In genomic region chr5:139692605-139693340, GRCh38 we compare ENCODE assay signal across 20 cellular contexts. TPM values are rescaled to one million over a fixed set of nuclear protein-coding genes. Genes with fewer than 3 reads are reported as not detected.
DNase-seq lines count a peak whose midpoint lies in the region; ATAC-seq and TF ChIP-seq lines count a peak whose summit lies in the region.
"Had no signal": no experiment of that assay in that cellular context is flagged by ENCODE, and none has a peak within 500 bp of the region (broad histone marks: within the 10 kb centered on the region; RNA-seq: fewer than 3 reads in every experiment).

No MANE protein-coding gene starts in this region.

- intact Hi-C loops in cardiac septum (cut with DNase I) = no loop called here
- intact Hi-C loops in heart left ventricle (cut with DNase I) = loop anchor here in 4 of 10 donors (5.0 to 10.0 kb wide), 4 partner anchors 60 to 75 kb away; no protein-coding TSS in a partner anchor
- intact Hi-C loops in aorta (cut with DNase I) = loop anchor here in 1 of 2 donors (5.0 kb wide), 1 partner anchor 70 kb away; no protein-coding TSS in a partner anchor

- peaks cover 4% of the 10 kb centered on the region for H3K79me1 ChIP-seq in mesenchymal stem cell (replicated peaks; ENCODE audit: low read length, poor library complexity, severe bottlenecking)

- H3K23ac ChIP-seq in mesenchymal stem cell (ENCODE audit: low read length in 2 of 2) = no peak overlapping the region

- H3K4ac ChIP-seq in mesenchymal stem cell (ENCODE audit: low read depth in 1 of 2, low read length in 2 of 2) = peak overlapping the region in 1 of 2 experiments; percentile 84

- TF ChIP-seq POLR2A in heart left ventricle (IDR thresholded peaks at IDR 0.05) = no peak

- H2BK120ac ChIP-seq in mesenchymal stem cell (ENCODE audit: low read depth, low read length) = peak overlapping the region; percentile 58

- peak overlapping the region in 1 of 2 experiments; percentile 92 for H3K14ac ChIP-seq in mesenchymal stem cell (ENCODE audit: low read length in 2 of 2)

- H2BK12ac ChIP-seq in mesenchymal stem cell (ENCODE audit: low read length in 2 of 2) = peak overlapping the region; percentile 2 to 92

- H3K27me3 ChIP-seq in heart left ventricle (peaks cover 0 to 11% (median 0%) of the 10 kb centered on the region in 9 donors), mesenchymal stem cell (ENCODE audit: control insufficient read depth in 1 of 2, insufficient read depth in 1 of 2, low read length in 2 of 2) (no peaks in the 10 kb centered on the region), aorta (ENCODE audit: control insufficient read depth in 1 of 2, insufficient read depth in 2 of 2, low read length in 1 of 2) (no peaks in the 10 kb centered on the region)
- H3K27me3 ChIP-seq: tibial nerve had no signal

- H3K9me3 ChIP-seq in heart left ventricle (no peaks in the 10 kb centered on the region), mesenchymal stem cell (ENCODE audit: control insufficient read depth, low read length) (no peaks in the 10 kb centered on the region), aorta (ENCODE audit: control insufficient read depth, low read length) (no peaks in the 10 kb centered on the region)
- H3K9me3 ChIP-seq: tibial nerve had no signal

- peak overlapping the region; percentile 66 for H4K91ac ChIP-seq in mesenchymal stem cell (ENCODE audit: low read length)

- H2BK5ac ChIP-seq in mesenchymal stem cell (ENCODE audit: low read depth, low read length, poor library complexity, severe bottlenecking) = no peak overlapping the region

- H3K4me3 ChIP-seq in heart left ventricle (no peak overlapping the region), mesenchymal stem cell (ENCODE audit: insufficient read depth in 1 of 2, low read depth in 1 of 2, low read length in 2 of 2) (no peak overlapping the region), aorta (ENCODE audit: low read length in 2 of 2) (no peak overlapping the region)
- H3K4me3 ChIP-seq: tibial nerve had no signal

- H3K27ac ChIP-seq in heart left ventricle (peak overlapping the region in 1 of 12 donors; percentile 35), mesenchymal stem cell (ENCODE audit: low read length, poor library complexity, severe bottlenecking) (peak overlapping the region; percentile 96), temporal lobe (ENCODE audit: low read depth, low read length) (peak overlapping the region; percentile 27), aorta (ENCODE audit: low read depth in 1 of 2, low read length in 2 of 2) (no peak overlapping the region)
- H3K27ac ChIP-seq: RWPE1, VCaP had no signal

- no peak for TF ChIP-seq CTCF in heart left ventricle (IDR thresholded peaks at IDR 0.05)

- H2AFZ ChIP-seq in mesenchymal stem cell (ENCODE audit: low read depth, low read length) = no peak overlapping the region

- ATAC-seq in heart left ventricle = no peak
- ATAC-seq in HG03139 (IDR thresholded peaks at IDR 0.05; ENCODE audit: unreplicated experiment) = no peak
- no peak for ATAC-seq in aorta (ENCODE audit: low FRiP score)
- ATAC-seq: activated CD8-positive, alpha-beta T cell treated with anti-CD3 and anti-CD28 coated beads, Interleukin-2, amount 10 ng/mL, durations not matched to agents 7 days and 5 days; activated T-cell treated with anti-CD3 and anti-CD28 coated beads, Interleukin-2, amount 50 U/mL, for 72 hours; naive thymus-derived CD8-positive, alpha-beta T cell; stimulated activated memory B cell treated with anti-CD40 and anti-IgM and Interleukin-4, amounts not matched to agents 10 μg/mL and 1 μg/mL and 100 μg/mL, for 72 hours had no signal

- DNase-seq in cardiac septum (ENCODE audit: low spot score) (peak; percentile 71), heart left ventricle (no peak), astrocyte of the hippocampus (ENCODE audit: low read depth, low spot score) (peak; percentile 15), mesenchymal stem cell (peak; percentile 52), aorta (no peak), iPS-NIHi11 (ENCODE audit: low spot score) (no peak)
- DNase-seq: activated CD8-positive, alpha-beta T cell treated with anti-CD3 and anti-CD28 coated beads, Interleukin-2, amount 10 ng/mL, durations not matched to agents 7 days and 5 days; activated T-cell treated with anti-CD3 and anti-CD28 coated beads, Interleukin-2, amount 50 U/mL, for 72 hours; CD4-positive, CD25-positive, alpha-beta regulatory T cell; DMS79; effector CD8-positive, alpha-beta T cell; HFFc6; naive thymus-derived CD8-positive, alpha-beta T cell; NCI-H1694 treated with DMSO at 0.1 percent for 48 hours had no signal

- no peaks in the 10 kb centered on the region for H3K36me3 ChIP-seq in heart left ventricle
- peaks cover 5 to 42% of the 10 kb centered on the region in 2 experiments for H3K36me3 ChIP-seq in mesenchymal stem cell (ENCODE audit: control insufficient read depth in 1 of 2, insufficient read depth in 2 of 2, low read depth in 1 of 2, low read length in 2 of 2)
- H3K36me3 ChIP-seq in aorta (ENCODE audit: control insufficient read depth in 1 of 2, insufficient read depth in 2 of 2, low read length in 1 of 2) = no peaks in the 10 kb centered on the region
- H3K36me3 ChIP-seq: tibial nerve had no signal

- H2BK15ac ChIP-seq in mesenchymal stem cell (ENCODE audit: low read depth, poor library complexity, severe bottlenecking) = no peak overlapping the region

- 53 to 65% (median 58%) methylated on average over 7 to 8 of the region's 8 CpGs for WGBS in heart left ventricle, 4 donors
- 56% methylated on average over 7 of the region's 8 CpGs for WGBS in mesenchymal stem cell
- 55 to 65% methylated on average over 8 of the region's 8 CpGs for WGBS in aorta, 2 donors

- peak overlapping the region; percentile 73 for H2AK5ac ChIP-seq in mesenchymal stem cell (ENCODE audit: low read length, severe bottlenecking)

- H3K18ac ChIP-seq in mesenchymal stem cell (ENCODE audit: low read depth in 1 of 2, low read length in 2 of 2) = peak overlapping the region; percentile 6 to 89

- no peak overlapping the region for H3K4me2 ChIP-seq in mesenchymal stem cell (ENCODE audit: low read length, poor library complexity, severe bottlenecking)

- peak overlapping the region; percentile 5 for H4K8ac ChIP-seq in mesenchymal stem cell (ENCODE audit: low read length)

- H3K4me1 ChIP-seq in heart left ventricle = peaks cover 2 to 69% (median 53%) of the 10 kb centered on the region in 12 donors
- peaks cover 79% of the 10 kb centered on the region for H3K4me1 ChIP-seq in mesenchymal stem cell (ENCODE audit: control insufficient read depth, insufficient read depth, low read depth, low read length)
- no peaks in the 10 kb centered on the region for H3K4me1 ChIP-seq in aorta (ENCODE audit: control insufficient read depth in 1 of 2, insufficient read depth in 2 of 2, low read length in 2 of 2)

- H3K9ac ChIP-seq in mesenchymal stem cell (ENCODE audit: low read length) = no peak overlapping the region

RNA-seq across cellular contexts. Expression of gene CXXC5, which starts 44.6 kb away (rescaled TPM):
- 49.3 TPM for total RNA-seq in cardiac septum
- 10 to 100 TPM; 29.8 to 74.6 (median 36.3) TPM for total RNA-seq in heart left ventricle
- polyA plus RNA-seq in heart left ventricle = 10 to 100 TPM; 32.8 to 44.5 TPM
- polyA plus RNA-seq in mesenchymal stem cell (2013, experiment 1 of 2) = 75.1 TPM
- 76.7 TPM for polyA plus RNA-seq in mesenchymal stem cell (2013, experiment 2 of 2)
- 33.4 TPM for total RNA-seq in temporal lobe
- 10 to 100 TPM; 40.0 to 75.8 TPM for total RNA-seq in aorta
- polyA plus RNA-seq in aorta = 10 to 100 TPM; 21.2 to 31.5 TPM

Comparison
In these comparisons a context has a peak if more than half of its experiments do, and no peak if none do; other contexts are left out.
1. DNase-seq: peak in cardiac septum (single experiment), astrocyte of the hippocampus (single experiment) and mesenchymal stem cell (single experiment); none in heart left ventricle (0 of 5), aorta (0 of 2) and iPS-NIHi11 (single experiment).
2. H3K27ac ChIP-seq: peak in mesenchymal stem cell (single experiment) and temporal lobe (single experiment); none in aorta (0 of 2).